ENCODE assay signal across 21 cellular contexts in the genomic region with DNA sequence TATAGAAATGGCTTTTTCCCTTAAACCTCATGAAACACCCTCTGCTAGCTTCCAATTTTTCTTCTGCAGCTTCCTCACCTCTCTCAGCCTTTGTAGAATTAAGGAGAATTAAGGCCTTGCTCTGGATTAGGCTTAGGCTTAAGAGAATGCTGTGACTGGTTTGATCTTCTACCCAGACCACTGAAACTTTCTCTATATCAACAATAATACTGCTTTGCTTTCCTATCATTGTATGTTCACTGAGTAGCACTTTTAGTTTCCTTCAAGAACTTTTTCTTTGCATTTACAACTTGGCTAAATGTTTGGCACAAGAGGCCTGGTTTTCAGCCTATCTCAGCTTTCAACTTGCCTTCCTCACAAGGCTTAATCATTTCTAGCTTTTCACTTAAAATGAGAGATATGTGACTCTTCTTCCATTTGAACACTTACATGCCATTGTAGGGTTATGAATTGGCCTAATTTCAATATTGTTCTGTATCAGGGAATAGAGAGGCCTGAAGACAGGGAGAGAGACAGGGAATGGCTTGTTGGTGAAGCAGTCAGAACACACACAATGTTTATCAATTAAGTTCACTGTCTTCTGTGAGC. TPM values are rescaled to one million over a fixed set of nuclear protein-coding genes. Genes with fewer than 3 reads are reported as not detected.
A peak's percentile ranks its signal among the peaks of the same experiment; 100 is the strongest.
DNase-seq lines count a peak whose midpoint lies in the region; ATAC-seq, FAIRE-seq and TF ChIP-seq lines count a peak whose summit lies in the region.
"Had no signal": no experiment of that assay in that cellular context is flagged by ENCODE, and none has a peak within 500 bp of the region (broad histone marks: within the 10 kb centered on the region; RNA-seq: fewer than 3 reads in every experiment).

No MANE protein-coding gene starts in this region.

- no peaks in the 10 kb centered on the region for H4K20me1 ChIP-seq in GM12878 (ENCODE audit: control insufficient read depth, insufficient read depth)
- H4K20me1 ChIP-seq: BLaER1 treated with 17β-estradiol and CSF1 and Interleukin-3, amounts not matched to agents 10 nM and 100 nM had no signal

- ATAC-seq in HG02678 (IDR thresholded peaks at IDR 0.05; ENCODE audit: unreplicated experiment) = peak; percentile 51
- ATAC-seq in GM12878 = peak; percentile 58
- ATAC-seq in GM21576 (IDR thresholded peaks at IDR 0.05; ENCODE audit: unreplicated experiment) = no peak
- ATAC-seq: HCT116 had no signal

- no peaks in the 10 kb centered on the region for H3K9me3 Mint-ChIP-seq in Calu3 (ENCODE audit: low read depth, unreplicated experiment)

- H3K4me1 Mint-ChIP-seq in Calu3 (ENCODE audit: low read depth, unreplicated experiment) = no peaks in the 10 kb centered on the region

- H3K9ac ChIP-seq in GM12878 (ENCODE audit: control insufficient read depth, insufficient read depth, low read length) = no peak overlapping the region
- H3K9ac ChIP-seq: BLaER1 treated with 17β-estradiol and CSF1 and Interleukin-3, amounts not matched to agents 10 nM and 100 nM had no signal

- no peaks in the 10 kb centered on the region for H3K27me3 Mint-ChIP-seq in Calu3 (ENCODE audit: unreplicated experiment)
- H3K27me3 Mint-ChIP-seq: CD4-positive, alpha-beta memory T cell had no signal

- in situ Hi-C loops in GM12878 (cut with MboI) = no loop called here

- RAD21 ChIA-PET in GM12878 (lab: Charles Lee; ENCODE audit: unreplicated experiment) = no interaction called here

- H3K27ac ChIP-seq in GM12878 (ENCODE audit: control insufficient read depth, insufficient read depth) = no peak overlapping the region
- H3K27ac ChIP-seq: BLaER1 treated with 17β-estradiol and CSF1 and Interleukin-3, amounts not matched to agents 10 nM and 100 nM had no signal

- no peak for TF ChIP-seq RAD21 in GM12878 (IDR thresholded peaks at IDR 0.05; ENCODE audit: insufficient read depth, low read depth, low read length)

- H3K4me2 ChIP-seq in GM12878 (ENCODE audit: control insufficient read depth, insufficient read depth) = no peak overlapping the region
- H3K4me2 ChIP-seq: BLaER1 treated with 17β-estradiol and CSF1 and Interleukin-3, amounts not matched to agents 10 nM and 100 nM had no signal

- DNase-seq in GM12865 (ENCODE audit: low read depth) = peak; percentile 28
- DNase-seq in GM12892 (ENCODE audit: insufficient read length) = no peak
- DNase-seq in GM12878 (ENCODE audit: low read depth, low spot score) = no peak
- no peak for DNase-seq in AML-193 (lab: John Stamatoyannopoulos, UW)
- no peak for DNase-seq in NCI-H187 treated with DMSO at 0.1 percent for 48 hours (lab: John Stamatoyannopoulos, UW)
- DNase-seq in Calu3 = no peak
- DNase-seq: Caco-2; CD4-positive, alpha-beta memory T cell; DND-41; Karpas-422; NCI-H1048; NCI-H1417 treated with DMSO at 0.1 percent for 48 hours; NCI-H1930; NCI-H226; NCI-H524 treated with DMSO at 0.1 percent for 48 hours; Right ventricle myocardium superior had no signal

- H3K4me3 ChIP-seq in GM12865 (ENCODE audit: low read depth, low read length) (no peak overlapping the region), GM12878 (no peak overlapping the region)
- H3K4me3 ChIP-seq: BLaER1 treated with 17β-estradiol and CSF1 and Interleukin-3, amounts not matched to agents 10 nM and 100 nM had no signal

- CTCF ChIA-PET in GM12878 (lab: Yijun Ruan, JAX) = interaction anchor here (0.9 to 1.6 kb wide), 3 partner anchors 9 to 197 kb away, joined by 3 to 4 read pairs (median 4); no protein-coding TSS in a partner anchor
- CTCF ChIA-PET in Calu3 (lab: Charles Lee) = no interaction called here

- no peak overlapping the region for H3K27ac Mint-ChIP-seq in Calu3 (ENCODE audit: unreplicated experiment)

- H3K36me3 Mint-ChIP-seq in Calu3 (ENCODE audit: insufficient read depth, unreplicated experiment) = no peaks in the 10 kb centered on the region

- FAIRE-seq in GM12892 (lab: Jason Lieb, UNC) (peak; percentile 17), GM12878 (lab: Jason Lieb, UNC) (peak; percentile 31)
- FAIRE-seq: H1 had no signal

- peaks cover 6% of the 10 kb centered on the region for H3K4me1 ChIP-seq in GM12878 (ENCODE audit: control insufficient read depth, insufficient read depth, low read length)
- H3K4me1 ChIP-seq: BLaER1 treated with 17β-estradiol and CSF1 and Interleukin-3, amounts not matched to agents 10 nM and 100 nM; Caco-2 had no signal

- POLR2A ChIA-PET in GM12878 (lab: Charles Lee) = interaction anchor here (0.8 kb wide), 1 partner anchor 11 kb away, joined by 3 read pairs; no protein-coding TSS in a partner anchor

- H3K4me3 Mint-ChIP-seq in Calu3 (ENCODE audit: low read depth, unreplicated experiment) = no peak overlapping the region
- H3K4me3 Mint-ChIP-seq: CD4-positive, alpha-beta memory T cell had no signal

- TF ChIP-seq POLR2A in GM12892 (IDR thresholded peaks at IDR 0.05; ENCODE audit: low read depth, low read length) = no peak
- TF ChIP-seq POLR2A in GM12878 (IDR thresholded peaks at IDR 0.05; ENCODE audit: low read depth, low read length) = no peak

- TF ChIP-seq EP300 in GM12878 (IDR thresholded peaks at IDR 0.05; ENCODE audit: borderline replicate concordance in 1 of 2, control insufficient read depth in 1 of 2, low read depth in 2 of 2, low read length in 2 of 2) = no peak

- BruUV-seq in GM12878 (replicated peaks; lab: Mats Ljungman, UMichigan) (TSS peak; percentile 32), Calu3 (replicated peaks; lab: Mats Ljungman, UMichigan) (no TSS peak)

- SMC1A ChIA-PET in GM12878 (lab: Charles Lee; ENCODE audit: uncharacterized antibody, unreplicated experiment) = interaction anchor here (0.7 to 1.8 kb wide), 5 partner anchors 12 to 233 kb away, joined by 3 to 7 read pairs (median 3); no protein-coding TSS in a partner anchor

- intact Hi-C loops in GM12878 (cut with micrococcal nuclease; ENCODE audit: unreplicated experiment) (no loop called here), Calu3 (cut with micrococcal nuclease; ENCODE audit: unreplicated experiment) (no loop called here)

- H3K27me3 ChIP-seq in GM12878 (replicated peaks in 1 of 2; ENCODE audit: control insufficient read depth in 2 of 2, insufficient read depth in 2 of 2, low read length in 1 of 2) = no peaks in the 10 kb centered on the region
- H3K27me3 ChIP-seq: BLaER1 treated with 17β-estradiol and CSF1 and Interleukin-3, amounts not matched to agents 10 nM and 100 nM had no signal

- H3K79me2 ChIP-seq in GM12878 (ENCODE audit: control insufficient read depth, insufficient read depth, low read length) = no peaks in the 10 kb centered on the region

- H3K36me3 ChIP-seq in GM12878 (ENCODE audit: control insufficient read depth in 2 of 2, insufficient read depth in 2 of 2, low read length in 1 of 2) = no peaks in the 10 kb centered on the region

- H2AFZ ChIP-seq in GM12878 (ENCODE audit: control insufficient read depth, low read depth, low read length) = no peak overlapping the region

- no peaks in the 10 kb centered on the region; the same call in 2 of the 3 replicates for H3K9me3 ChIP-seq in GM12878 (replicated peaks; ENCODE audit: control insufficient read depth, insufficient read depth, low read length)

- TF ChIP-seq CTCF in GM12865 (IDR thresholded peaks at IDR 0.05; ENCODE audit: insufficient read depth, low read depth, low read length, missing control alignments) = no peak
- no peak for TF ChIP-seq CTCF in GM12878 (IDR thresholded peaks at IDR 0.05 in 2 of 3, conservative IDR thresholded peaks at IDR 0.05 in 1 of 3; ENCODE audit: control insufficient read depth in 2 of 3, extremely low read depth in 1 of 3, insufficient read depth in 1 of 3, low read depth in 3 of 3, low read length in 3 of 3)
- TF ChIP-seq CTCF in Calu3 (IDR thresholded peaks at IDR 0.05; ENCODE audit: unreplicated experiment) = no peak

TF ChIP-seq in GM12878, 131 proteins besides CTCF, POLR2A, EP300 and RAD21 (continues in another document):
- TF ChIP-seq SMAD5 (IDR thresholded peaks at IDR 0.05; ENCODE audit: low read depth) = no peak
- TF ChIP-seq NFIC (IDR thresholded peaks at IDR 0.05; ENCODE audit: low read depth, low read length) = no peak
- TF ChIP-seq SUPT20H (IDR thresholded peaks at IDR 0.05; ENCODE audit: borderline replicate concordance, control insufficient read depth, low read depth, low read length) = no peak
- no peak for TF ChIP-seq ZNF274 (IDR thresholded peaks at IDR 0.05; ENCODE audit: insufficient read depth, insufficient read length)

RNA-seq across cellular contexts. Expression of gene TMEM154, which starts 28.2 kb away (rescaled TPM):
- 22.3 TPM for polyA plus RNA-seq in GM12892 (2012; ENCODE audit: missing spikeins)
- 30.9 and 31.7 TPM in 2 replicates for total RNA-seq in GM12878 (2013; cell fraction: nucleolus; rRNA removed)
- total RNA-seq in GM12878 (2014; rRNA removed) (18.8 and 23.4 TPM in 2 replicates), GM12878 (2014; rRNA removed; fragmentation: Illumina TruSeq; extraction: Trizol) (22.7 and 23.7 TPM in 2 replicates), GM12878 (2021) (41.4 and 42.3 TPM in 2 replicates), Calu3 (2022) (23.3 and 26.4 TPM in 2 replicates)
- polyA plus RNA-seq in GM12878 (2011; ENCODE audit: low read depth) = 4.3 TPM
- polyA plus RNA-seq in GM12878 (2011; rRNA removed) (5.1 and 8.5 TPM in 2 replicates), GM12878 (2014; fragmentation: Illumina TruSeq; extraction: Trizol) (17.5 and 36.2 TPM in 2 replicates), GM12878 (2014; fragmentation: Nextera tagmentation; extraction: Ambion mirVana) (10 to 100 TPM in 1 of 2 experiments, 1 to 10 TPM in 1; 9.3 to 17.6 TPM), GM12878 (2014; rRNA removed) (14.5 and 16.2 TPM in 2 replicates), GM12878 (2016; fragmentation: Nextera tagmentation; extraction: Ambion mirVana) (10 to 100 TPM; 26.5 to 32.3 TPM)
- polyA plus RNA-seq in GM12878 (2011; cell fraction: cytosol; rRNA removed) = 2.9 and 3.0 TPM in 2 replicates
- polyA plus RNA-seq in GM12878 (2011; cell fraction: nucleus; rRNA removed) = 2.9 and 3.5 TPM in 2 replicates
- polyA plus RNA-seq in GM12878 (2012) = 8.9 and 12.0 TPM in 2 replicates
- 8.7 and 11.3 TPM in 2 replicates for polyA minus RNA-seq in GM12878 (2011; rRNA and poly(A)+ RNA removed)
- polyA minus RNA-seq in GM12878 (2011; cell fraction: cytosol; rRNA and poly(A)+ RNA removed) = 2.1 and 2.4 TPM in 2 replicates
- polyA minus RNA-seq in GM12878 (2011; cell fraction: nucleus; rRNA and poly(A)+ RNA removed) = 4.4 and 6.9 TPM in 2 replicates
